In genomic region chr16:11403534-11403795, GRCh38 we compare ENCODE assay signal across 24 cellular contexts.
"Had no signal": no experiment of that assay in that cellular context is flagged by ENCODE, and none has a peak within 500 bp of the region (broad histone marks: within the 10 kb centered on the region; RNA-seq: fewer than 3 reads in every experiment).

No MANE protein-coding gene starts in this region.

- H3K27me3 Mint-ChIP-seq: central memory CD8-positive, alpha-beta T cell; stimulated activated naive CD8-positive, alpha-beta T cell treated with anti-CD3 and anti-CD28 coated beads, Interleukin-15, Interleukin-2, amounts not matched to agents 100 ng/mL and 50 ng/mL, for 24 hours had no signal

- H3K9me3 Mint-ChIP-seq: central memory CD8-positive, alpha-beta T cell; dendritic cell treated with granulocyte-macrophage colony-stimulating factor and Interleukin-4, amounts not matched to agents 40 ng/mL and 50 ng/mL, for 4 days; naive B cell; stimulated activated naive B cell treated with anti-CD40 and anti-IgM and Interleukin-4, amounts not matched to agents 10 μg/mL and 1 μg/mL and 100 μg/mL, for 72 hours; stimulated activated naive CD8-positive, alpha-beta T cell treated with anti-CD3 and anti-CD28 coated beads, Interleukin-15, Interleukin-2, amounts not matched to agents 100 ng/mL and 50 ng/mL, for 24 hours had no signal

- H3K27ac ChIP-seq: colonic mucosa, pancreas, right lobe of liver, thoracic aorta, tibial nerve, upper lobe of left lung had no signal

- H3K4me3 Mint-ChIP-seq: central memory CD8-positive, alpha-beta T cell; dendritic cell treated with granulocyte-macrophage colony-stimulating factor and Interleukin-4, amounts not matched to agents 40 ng/mL and 50 ng/mL, for 4 days; mesothelial cell of epicardium; nephron progenitor cell; stimulated activated naive B cell treated with anti-CD40 and anti-IgM and Interleukin-4, amounts not matched to agents 10 μg/mL and 1 μg/mL and 100 μg/mL, for 72 hours; stimulated activated naive CD8-positive, alpha-beta T cell treated with anti-CD3 and anti-CD28 coated beads, Interleukin-15, Interleukin-2, amounts not matched to agents 100 ng/mL and 50 ng/mL, for 24 hours had no signal

- H3K27me3 ChIP-seq: colonic mucosa, pancreas, right lobe of liver, tibial nerve, upper lobe of left lung had no signal

- H3K27ac Mint-ChIP-seq: dendritic cell treated with granulocyte-macrophage colony-stimulating factor and Interleukin-4, amounts not matched to agents 40 ng/mL and 50 ng/mL, for 4 days; mesothelial cell of epicardium; stimulated activated naive CD8-positive, alpha-beta T cell treated with anti-CD3 and anti-CD28 coated beads, Interleukin-15, Interleukin-2, amounts not matched to agents 100 ng/mL and 50 ng/mL, for 24 hours had no signal

- H3K36me3 ChIP-seq: colonic mucosa, pancreas, right lobe of liver, thoracic aorta, tibial nerve, upper lobe of left lung had no signal

- H3K36me3 Mint-ChIP-seq: mesothelial cell of epicardium, naive B cell had no signal

- H3K4me1 ChIP-seq: colonic mucosa, upper lobe of left lung had no signal

- ATAC-seq: left colon; mucosa of descending colon; pancreas; stimulated activated naive B cell treated with anti-CD40 and anti-IgM and Interleukin-4, amounts not matched to agents 10 μg/mL and 1 μg/mL and 100 μg/mL, for 72 hours had no signal

- H3K9me3 ChIP-seq: colonic mucosa, mucosa of descending colon, pancreas, right lobe of liver, thoracic aorta, tibial nerve, upper lobe of left lung had no signal

- H3K4me3 ChIP-seq: colonic mucosa, mucosa of descending colon, pancreas, right lobe of liver, thoracic aorta, tibial nerve, upper lobe of left lung had no signal

- DNase-seq: colonic mucosa; effector CD8-positive, alpha-beta T cell; head of caudate nucleus; kidney glomerular epithelial cell; left colon; mesenchymal stem cell; mucosa of descending colon; naive B cell; nephron progenitor cell; occipital lobe; retina; small intestine; stimulated activated CD4-positive, alpha-beta T cell treated with anti-CD3 and anti-CD28 coated beads, Interleukin-15, amount 100 ng/mL, for 24 hours; stimulated activated CD4-positive, alpha-beta T cell treated with anti-CD3 and anti-CD28 coated beads, Interleukin-2, amount 100 ng/mL, for 48 hours; stimulated activated naive B cell treated with anti-CD40 and anti-IgM and Interleukin-4, amounts not matched to agents 10 μg/mL and 1 μg/mL and 100 μg/mL, for 72 hours; upper lobe of left lung had no signal
